Comparison of ENCODE assay signal across 8 cellular contexts in genomic region chr11:118530683-118531596, GRCh38. TPM values are rescaled to one million over a fixed set of nuclear protein-coding genes. Genes with fewer than 3 reads are reported as not detected.
DNase-seq lines count a peak whose midpoint lies in the region; ATAC-seq lines count a peak whose summit lies in the region.

TSS of gene TMEM25 (plus strand) at chr11:118531192. CDS start at chr11:118531802, 610 bp downstream.

- peak within 1 kb of the TSS; percentile 91 for H2BK5ac ChIP-seq in neuronal stem cell (ENCODE audit: low read length)

- H3K4me1 ChIP-seq in neuronal stem cell (ENCODE audit: control insufficient read depth in 2 of 2, insufficient read depth in 1 of 2, low read depth in 1 of 2, low read length in 2 of 2): peaks cover 10 to 16% of the 10 kb centered on the region in 2 donors
- H3K4me1 ChIP-seq in stomach smooth muscle (ENCODE audit: control insufficient read depth, insufficient read depth, low read length): peaks cover 35% of the 10 kb centered on the region

- DNase-seq in NCI-H524 (lab: John Stamatoyannopoulos, UW) (peak; percentile 16 to 73), NCI-H524 treated with DMSO at 0.1 percent for 48 hours (lab: John Stamatoyannopoulos, UW) (no peak), RPMI7951 (ENCODE audit: low read depth) (peak; percentile 46), activated gamma-delta T cell (lab: John Stamatoyannopoulos, UW) (peak; percentile 57), germinal center (ENCODE audit: low spot score) (peak; percentile 81), neuronal stem cell (ENCODE audit: low spot score) (peak; percentile 62)

- no peak within 1 kb of the TSS for H2BK120ac ChIP-seq in neuronal stem cell (ENCODE audit: low read depth, low read length)

- H3K9me3 ChIP-seq in neuronal stem cell (replicated peaks in 1 of 2; ENCODE audit: control insufficient read depth in 2 of 2, insufficient read depth in 1 of 2, low read depth in 1 of 2, low read length in 2 of 2): no peaks in the 10 kb centered on the region
- no peaks in the 10 kb centered on the region for H3K9me3 ChIP-seq in stomach smooth muscle (ENCODE audit: control insufficient read depth in 2 of 2, low read length in 2 of 2)

- peak within 1 kb of the TSS; percentile 90 for H3K23ac ChIP-seq in neuronal stem cell (ENCODE audit: low read depth, low read length, poor library complexity)

- peak within 1 kb of the TSS; percentile 97 for H3K14ac ChIP-seq in neuronal stem cell (ENCODE audit: low read length)

- H3K27me3 ChIP-seq in neuronal stem cell (ENCODE audit: control insufficient read depth in 3 of 3, insufficient read depth in 3 of 3, low read depth in 1 of 3, low read length in 3 of 3): no peaks in the 10 kb centered on the region
- H3K27me3 ChIP-seq in stomach smooth muscle (ENCODE audit: control insufficient read depth in 1 of 2, insufficient read depth in 2 of 2, low read length in 2 of 2): no peaks in the 10 kb centered on the region

- H3K27ac ChIP-seq in neuronal stem cell (replicated peaks; ENCODE audit: low read length) (peak within 1 kb of the TSS; percentile 42), stomach smooth muscle (ENCODE audit: low read length) (peak within 1 kb of the TSS; percentile 53)

- H2BK12ac ChIP-seq in neuronal stem cell (ENCODE audit: low read length): peak within 1 kb of the TSS; percentile 79

- H3K36me3 ChIP-seq in neuronal stem cell (replicated peaks in 1 of 2; ENCODE audit: control insufficient read depth in 2 of 2, insufficient read depth in 2 of 2, low read length in 2 of 2) (peaks cover 13 to 35% of the 10 kb centered on the region in 2 donors), stomach smooth muscle (ENCODE audit: control insufficient read depth in 2 of 2, insufficient read depth in 2 of 2, low read length in 2 of 2) (peaks cover 0 to 12% of the 10 kb centered on the region in 2 donors)

- H3K4ac ChIP-seq in neuronal stem cell (ENCODE audit: low read length): no peak within 1 kb of the TSS

- peak; percentile 58 for ATAC-seq in HG03342 (IDR thresholded peaks at IDR 0.05; ENCODE audit: unreplicated experiment)

- H3K4me3 ChIP-seq in neuronal stem cell (ENCODE audit: low read length in 2 of 2) (peak within 1 kb of the TSS; percentile 83 to 98), stomach smooth muscle (ENCODE audit: low read length in 2 of 2) (peak within 1 kb of the TSS; percentile 75 to 81)

- H4K91ac ChIP-seq in neuronal stem cell (ENCODE audit: low read depth, low read length, poor library complexity): peak within 1 kb of the TSS; percentile 74

- peak within 1 kb of the TSS; percentile 52 for H2BK15ac ChIP-seq in neuronal stem cell (ENCODE audit: low read length)

- H3K9ac ChIP-seq in neuronal stem cell (ENCODE audit: low read depth, low read length, poor library complexity): peak within 1 kb of the TSS; percentile 98
- peak within 1 kb of the TSS; percentile 52 to 71 for H3K9ac ChIP-seq in stomach smooth muscle (ENCODE audit: low read length in 2 of 2)

- peak within 1 kb of the TSS; percentile 46 for H2AK5ac ChIP-seq in neuronal stem cell (ENCODE audit: low read depth, low read length)

- peak within 1 kb of the TSS; percentile 92 for H3K18ac ChIP-seq in neuronal stem cell (ENCODE audit: low read length)

- H4K8ac ChIP-seq in neuronal stem cell (ENCODE audit: low read depth, low read length): no peak within 1 kb of the TSS

- peak within 1 kb of the TSS; percentile 78 for H3K4me2 ChIP-seq in neuronal stem cell (ENCODE audit: insufficient read depth, low read length, poor library complexity, severe bottlenecking)

- peaks cover 4% of the 10 kb centered on the region for H3K79me1 ChIP-seq in neuronal stem cell (ENCODE audit: low read depth, low read length)

- no CpG with 5 or more reads among the region's 94 CpGs for WGBS in neuronal stem cell (ENCODE audit: extremely low coverage in 2 of 2, insufficient read length in 2 of 2, insufficient replicate concordance in 1 of 2), 2 donors

- H2AFZ ChIP-seq in neuronal stem cell (ENCODE audit: low read length): peak within 1 kb of the TSS; percentile 99

RNA-seq across cellular contexts. Expression of gene TMEM25, which starts in this region (rescaled TPM):
- 0.84 and 4.2 TPM in 2 replicates for total RNA-seq in RPMI7951 (2014; rRNA removed; shearing (Covaris generic))
- 22.8 TPM for polyA plus RNA-seq in neuronal stem cell (2013, experiment 1 of 2)
- polyA plus RNA-seq in neuronal stem cell (2013, experiment 2 of 2): 22.8 TPM
